35 cellular contexts compared by ENCODE assay signal in genomic region chr18:53527365-53527764, GRCh38.
DNase-seq lines count a peak whose midpoint lies in the region; ATAC-seq, FAIRE-seq and TF ChIP-seq lines count a peak whose summit lies in the region.
"Had no signal": no experiment of that assay in that cellular context is flagged by ENCODE, and none has a peak within 500 bp of the region (broad histone marks: within the 10 kb centered on the region; RNA-seq: fewer than 3 reads in every experiment).

No MANE protein-coding gene starts in this region.

- POLR2A ChIA-PET in HepG2 (lab: Yijun Ruan, JAX), result no interaction called here
- POLR2A ChIA-PET in HEK293 (lab: Yijun Ruan, JAX), result no interaction called here

- TF ChIP-seq POLR2A in HepG2 (IDR thresholded peaks at IDR 0.05; ENCODE audit: insufficient read depth in 1 of 2, low read depth in 2 of 2, low read length in 2 of 2), result no peak
- no peak for TF ChIP-seq POLR2A in right lobe of liver (IDR thresholded peaks at IDR 0.05)

- no peak overlapping the region for H3K4me3 ChIP-seq in HepG2 (replicated peaks in 1 of 3; ENCODE audit: insufficient read depth in 1 of 3, low read depth in 2 of 3, low read length in 3 of 3)
- H3K4me3 ChIP-seq in right lobe of liver, result no peak overlapping the region
- no peak overlapping the region for H3K4me3 ChIP-seq in HEK293 (ENCODE audit: low read depth, low read length)
- no peak overlapping the region for H3K4me3 ChIP-seq in kidney (ENCODE audit: low read length in 2 of 2)
- H3K4me3 ChIP-seq: A549; BLaER1; BLaER1 treated with 17β-estradiol and CSF1 and Interleukin-3, amounts not matched to agents 10 nM and 100 nM had no signal

- H3K9me3 ChIP-seq in HepG2 (ENCODE audit: low read length) (no peaks in the 10 kb centered on the region), right lobe of liver (no peaks in the 10 kb centered on the region), HEK293 (ENCODE audit: control insufficient read depth, insufficient read depth, low read depth, low read length) (no peaks in the 10 kb centered on the region), kidney (ENCODE audit: control insufficient read depth in 1 of 2, low read length in 2 of 2) (no peaks in the 10 kb centered on the region)
- H3K9me3 ChIP-seq: A549, BE2C, BLaER1, Caco-2 had no signal

- 20% methylated on average over 2 of the region's 2 CpGs for WGBS in HepG2 (ENCODE audit: low lambda C conversion rate)
- WGBS in right lobe of liver (ENCODE audit: insufficient coverage, low coverage, low lambda C conversion rate, missing lambda C conversion rate), result 83% methylated on average over 2 of the region's 2 CpGs

- no peak overlapping the region for H3K4me2 ChIP-seq in HepG2 (ENCODE audit: low read depth, low read length)
- H3K4me2 ChIP-seq: A549; BLaER1; BLaER1 treated with 17β-estradiol and CSF1 and Interleukin-3, amounts not matched to agents 10 nM and 100 nM had no signal

- H4K20me1 ChIP-seq in HepG2 (ENCODE audit: insufficient read depth, low read length), result no peaks in the 10 kb centered on the region
- H4K20me1 ChIP-seq: BLaER1; BLaER1 treated with 17β-estradiol and CSF1 and Interleukin-3, amounts not matched to agents 10 nM and 100 nM had no signal

- in situ Hi-C loops in HepG2 (cut with HindIII; ENCODE audit: extremely low pct_ligation_motif_present, low pct_unique_long_range_greater_than_20kb), result no loop called here

- TF ChIP-seq EP300 in HepG2 (IDR thresholded peaks at IDR 0.05; ENCODE audit: low read depth in 2 of 2, low read length in 2 of 2), result no peak
- TF ChIP-seq EP300 in HepG2 (CRISPR knock-in tag; IDR thresholded peaks at IDR 0.05; ENCODE audit: borderline replicate concordance), result no peak

- no TSS peak for BruUV-seq in HepG2 (replicated peaks; lab: Mats Ljungman, UMichigan)

- H3K27ac ChIP-seq in HepG2 (ENCODE audit: extremely low read length, insufficient read depth, low read length) (no peak overlapping the region), right lobe of liver (no peak overlapping the region), HEK293 (ENCODE audit: extremely low read depth, low read depth, low read length) (no peak overlapping the region), kidney (ENCODE audit: low read depth in 2 of 2, low read length in 2 of 2) (no peak overlapping the region)
- H3K27ac ChIP-seq: 22Rv1; A549; BLaER1; BLaER1 treated with 17β-estradiol and CSF1 and Interleukin-3, amounts not matched to agents 10 nM and 100 nM; C4-2B had no signal

- no peak for TF ChIP-seq RAD21 in HepG2 (CRISPR knock-in tag; IDR thresholded peaks at IDR 0.05)

- no peaks in the 10 kb centered on the region for H3K27me3 ChIP-seq in HepG2 (ENCODE audit: control insufficient read depth in 1 of 2, insufficient read depth in 2 of 2, low read length in 2 of 2)
- no peaks in the 10 kb centered on the region for H3K27me3 ChIP-seq in right lobe of liver
- H3K27me3 ChIP-seq: BE2C; BLaER1; BLaER1 treated with 17β-estradiol and CSF1 and Interleukin-3, amounts not matched to agents 10 nM and 100 nM had no signal

- ATAC-seq in HepG2, result no peak
- no peak for ATAC-seq in right lobe of liver
- ATAC-seq: A549; CD8-positive, alpha-beta T cell had no signal

- DNase-seq in HepG2 (ENCODE audit: low spot score), result no peak
- no peak for DNase-seq in right lobe of liver
- no peak for DNase-seq in frontal cortex (ENCODE audit: low spot score in 2 of 2)
- DNase-seq in kidney, result no peak
- no peak for DNase-seq in activated CD4-positive, alpha-beta T cell treated with anti-CD3 and anti-CD28 coated beads, Interleukin-2, amount 50 U/mL, for 1 hour
- no peak for DNase-seq in activated CD4-positive, CD25-positive, alpha-beta regulatory T cell treated with anti-CD3 and anti-CD28 coated beads, Interleukin-2, amount 50 U/mL, for 72 hours
- no peak for DNase-seq in NCI-H2227 (lab: John Stamatoyannopoulos, UW; ENCODE audit: unreplicated experiment)
- DNase-seq: 8988T; ACHN; AML-193; BE2C; C1 segment of cervical spinal cord; Caco-2; Calu3; CD4-positive, alpha-beta memory T cell; CD4-positive, alpha-beta T cell; CD4-positive, CD25-positive, alpha-beta regulatory T cell; CD8-positive, alpha-beta memory T cell; CD8-positive, alpha-beta T cell; COR-L47; DMS 273 treated with DMSO at 0.1 percent for 48 hours; DMS153; DMS53; DMS79; DMS79 treated with DMSO at 0.1 percent for 48 hours; DND-41; EL had no signal

- H3K9ac ChIP-seq in HepG2 (ENCODE audit: insufficient read depth, low read depth, low read length), result no peak overlapping the region
- H3K9ac ChIP-seq in kidney (ENCODE audit: low read length in 2 of 2), result no peak overlapping the region
- H3K9ac ChIP-seq: BLaER1; BLaER1 treated with 17β-estradiol and CSF1 and Interleukin-3, amounts not matched to agents 10 nM and 100 nM had no signal

- H3K4me1 ChIP-seq in HepG2 (ENCODE audit: insufficient read depth, low read length), result no peaks in the 10 kb centered on the region
- H3K4me1 ChIP-seq in right lobe of liver, result no peaks in the 10 kb centered on the region
- H3K4me1 ChIP-seq in HEK293 (ENCODE audit: control insufficient read depth, insufficient read depth, low read length), result no peaks in the 10 kb centered on the region
- H3K4me1 ChIP-seq in kidney (ENCODE audit: control insufficient read depth in 1 of 2, insufficient read depth in 1 of 2, low read depth in 1 of 2, low read length in 2 of 2), result no peaks in the 10 kb centered on the region
- H3K4me1 ChIP-seq: A549; BE2C; BLaER1; BLaER1 treated with 17β-estradiol and CSF1 and Interleukin-3, amounts not matched to agents 10 nM and 100 nM; Caco-2 had no signal

- TF ChIP-seq CTCF in HepG2 (CRISPR knock-in tag; IDR thresholded peaks at IDR 0.05), result no peak
- no peak for TF ChIP-seq CTCF in right lobe of liver (IDR thresholded peaks at IDR 0.05)
- TF ChIP-seq CTCF in HEK293 (tag by site-specific recombination; IDR thresholded peaks at IDR 0.05), result no peak
- no peak for TF ChIP-seq CTCF in kidney (IDR thresholded peaks at IDR 0.05; ENCODE audit: borderline replicate concordance, extremely low read depth, insufficient read depth)

- FAIRE-seq in HepG2 (lab: Jason Lieb, UNC), result no peak
- peak; percentile 61 for FAIRE-seq in frontal cortex (lab: Jason Lieb, UNC)
- FAIRE-seq in kidney (lab: Jason Lieb, UNC), result peak; percentile 13
- FAIRE-seq: A204.1, A549, D721Med had no signal

- no peak overlapping the region for H2AFZ ChIP-seq in HepG2 (ENCODE audit: low read length)

- no peaks in the 10 kb centered on the region for H3K79me2 ChIP-seq in HepG2 (ENCODE audit: insufficient read depth, low read length)

- H3K36me3 ChIP-seq in HepG2 (replicated peaks in 1 of 2; ENCODE audit: control insufficient read depth in 1 of 2, insufficient read depth in 2 of 2, low read length in 2 of 2) (no peaks in the 10 kb centered on the region), right lobe of liver (no peaks in the 10 kb centered on the region), HEK293 (ENCODE audit: control insufficient read depth in 2 of 2, insufficient read depth in 1 of 2, low read length in 2 of 2) (no peaks in the 10 kb centered on the region), kidney (ENCODE audit: control insufficient read depth in 1 of 2, insufficient read depth in 2 of 2, low read length in 2 of 2) (no peaks in the 10 kb centered on the region)
- H3K36me3 ChIP-seq: BE2C; BLaER1; BLaER1 treated with 17β-estradiol and CSF1 and Interleukin-3, amounts not matched to agents 10 nM and 100 nM had no signal

- intact Hi-C loops in HepG2 (cut with micrococcal nuclease; ENCODE audit: unreplicated experiment) (no loop called here), right lobe of liver (cut with DNase I) (no loop called here), kidney (cut with DNase I) (no loop called here)

- CTCF ChIA-PET in HepG2 (lab: Yijun Ruan, JAX; ENCODE audit: low intra/inter-chr PET ratio, low total read pairs) (no interaction called here), HEK293 (lab: Yijun Ruan, JAX) (no interaction called here)

TF ChIP-seq in HepG2, 621 proteins besides CTCF, POLR2A, EP300 and RAD21 (continues in another document):
- peak; percentile 86 for TF ChIP-seq ATF7 (IDR thresholded peaks at IDR 0.05)
- TF ChIP-seq ATF7 (CRISPR knock-in tag; IDR thresholded peaks at IDR 0.05), result no peak
- TF ChIP-seq ZNF251 (CRISPR knock-in tag; IDR thresholded peaks at IDR 0.05), result no peak
- TF ChIP-seq GMEB1 (CRISPR knock-in tag; IDR thresholded peaks at IDR 0.05; ENCODE audit: borderline replicate concordance), result no peak
- no peak for TF ChIP-seq ZNF232 (CRISPR knock-in tag; IDR thresholded peaks at IDR 0.05; ENCODE audit: borderline replicate concordance)
- TF ChIP-seq ZSCAN22 (CRISPR knock-in tag; IDR thresholded peaks at IDR 0.05), result no peak

TF ChIP-seq in HEK293, 187 proteins besides CTCF, POLR2A, EP300 and RAD21:
- TF ChIP-seq ATF2 (tag by site-specific recombination; IDR thresholded peaks at IDR 0.05; ENCODE audit: low read depth) (peak; percentile 74), ZNF785 (tag by site-specific recombination; IDR thresholded peaks at IDR 0.05) (no peak)

Comparison
In these comparisons a context has a peak if more than half of its experiments do, and no peak if none do; other contexts are left out.
1. Of the 63 proteins assayed by ChIP-seq in both HepG2 and HEK293: peak only in HepG2: none; only in HEK293: ATF2; in both: none; in neither: 62.